21 cellular contexts compared by ENCODE assay signal in genomic region chr2:198231562-198231961, GRCh38.
DNase-seq lines count a peak whose midpoint lies in the region; ATAC-seq, FAIRE-seq and TF ChIP-seq lines count a peak whose summit lies in the region.
"Had no signal": no experiment of that assay in that cellular context is flagged by ENCODE, and none has a peak within 500 bp of the region (broad histone marks: within the 10 kb centered on the region; RNA-seq: fewer than 3 reads in every experiment).

No MANE protein-coding gene starts in this region.

- no peak overlapping the region for H2AK9ac ChIP-seq in IMR-90 (replicated peaks; ENCODE audit: low read depth, low read length, poor library complexity)

- H3K4me1 Mint-ChIP-seq in progenitor cell of endocrine pancreas (ENCODE audit: low read depth) (peaks cover 24% of the 10 kb centered on the region), T-helper 17 cell (no peaks in the 10 kb centered on the region)
- H3K4me1 Mint-ChIP-seq: B cell had no signal

- H3K27me3 Mint-ChIP-seq in progenitor cell of endocrine pancreas: no peaks in the 10 kb centered on the region
- H3K27me3 Mint-ChIP-seq in T-helper 17 cell: peaks cover 35% of the 10 kb centered on the region
- H3K27me3 Mint-ChIP-seq: B cell had no signal

- no peak overlapping the region for H2BK5ac ChIP-seq in IMR-90 (ENCODE audit: low read depth, low read length, poor library complexity, severe bottlenecking)

- no peak overlapping the region for H2BK20ac ChIP-seq in IMR-90 (ENCODE audit: low read depth, low read length)

- no peak for DNase-seq in A549 (ENCODE audit: low read depth in 1 of 2, low spot score in 1 of 2)
- no peak for DNase-seq in IMR-90
- peak; percentile 2 for DNase-seq in fibroblast of mammary gland (ENCODE audit: low read depth)
- DNase-seq in progenitor cell of endocrine pancreas (ENCODE audit: low spot score, unreplicated experiment): no peak
- no peak for DNase-seq in Peyer's patch
- DNase-seq in epidermal melanocyte (ENCODE audit: insufficient read length, low spot score): no peak
- no peak for DNase-seq in T-helper 17 cell
- DNase-seq: 8988T; Calu3; CD8-positive, alpha-beta T cell; DMS79 treated with DMSO at 0.1 percent for 48 hours; GM23248; H7; HFFc6 had no signal

- H3K9me1 ChIP-seq in IMR-90 (ENCODE audit: insufficient read depth, low read length): no peaks in the 10 kb centered on the region

- H3K56ac ChIP-seq in IMR-90 (ENCODE audit: extremely low read depth, insufficient read depth, low read length): no peak overlapping the region

- H3K23ac ChIP-seq in IMR-90 (ENCODE audit: low read depth, low read length): no peak overlapping the region

- H2BK15ac ChIP-seq in IMR-90 (ENCODE audit: low read depth, low read length): no peak overlapping the region

- intact Hi-C loops in IMR-90 (cut with micrococcal nuclease): no loop called here

- H3K36me3 ChIP-seq in IMR-90 (ENCODE audit: control insufficient read depth, insufficient read depth, low read length) (no peaks in the 10 kb centered on the region), Peyer's patch (no peaks in the 10 kb centered on the region)
- H3K36me3 ChIP-seq: BLaER1 treated with 17β-estradiol and CSF1 and Interleukin-3, amounts not matched to agents 10 nM and 100 nM had no signal

- no TSS peak for BruUV-seq in IMR-90 (replicated peaks; lab: Mats Ljungman, UMichigan)

- TF ChIP-seq CTCF in A549 (IDR thresholded peaks at IDR 0.05) (no peak), IMR-90 (conservative IDR thresholded peaks at IDR 0.05; ENCODE audit: low read depth, low read length) (no peak), fibroblast of mammary gland (conservative IDR thresholded peaks at IDR 0.05; ENCODE audit: control insufficient read depth, insufficient read depth, low read depth, low read length) (no peak), progenitor cell of endocrine pancreas (IDR thresholded peaks at IDR 0.05; ENCODE audit: unreplicated experiment) (no peak), Peyer's patch (IDR thresholded peaks at IDR 0.05) (no peak)

- no peak overlapping the region for H4K8ac ChIP-seq in IMR-90 (ENCODE audit: low read depth in 2 of 2, low read length in 2 of 2)

- H3K27ac ChIP-seq in A549: no peak overlapping the region
- H3K27ac ChIP-seq in IMR-90 (ENCODE audit: insufficient read depth, low read length): no peak overlapping the region
- no peak overlapping the region for H3K27ac ChIP-seq in Peyer's patch
- H3K27ac ChIP-seq: BLaER1 treated with 17β-estradiol and CSF1 and Interleukin-3, amounts not matched to agents 10 nM and 100 nM; GM23248; HL-60 had no signal

- no peaks in the 10 kb centered on the region for H4K20me1 ChIP-seq in IMR-90 (ENCODE audit: insufficient read depth, low read length)
- H4K20me1 ChIP-seq: BLaER1 treated with 17β-estradiol and CSF1 and Interleukin-3, amounts not matched to agents 10 nM and 100 nM had no signal

- TF ChIP-seq POLR2A in A549 (IDR thresholded peaks at IDR 0.05; ENCODE audit: low read length) (no peak), IMR-90 (IDR thresholded peaks at IDR 0.05; ENCODE audit: low read depth, low read length) (no peak), Peyer's patch (IDR thresholded peaks at IDR 0.05) (no peak)

- H3K4me1 ChIP-seq in A549: no peaks in the 10 kb centered on the region
- H3K4me1 ChIP-seq in IMR-90 (ENCODE audit: control insufficient read depth, insufficient read depth, low read length): no peaks in the 10 kb centered on the region
- no peaks in the 10 kb centered on the region for H3K4me1 ChIP-seq in Peyer's patch
- H3K4me1 ChIP-seq: BLaER1 treated with 17β-estradiol and CSF1 and Interleukin-3, amounts not matched to agents 10 nM and 100 nM had no signal

- no peak overlapping the region for H3K9ac ChIP-seq in IMR-90 (ENCODE audit: low read depth, low read length)
- H3K9ac ChIP-seq: BLaER1 treated with 17β-estradiol and CSF1 and Interleukin-3, amounts not matched to agents 10 nM and 100 nM; GM23248 had no signal

- H3K4me3 ChIP-seq in A549 (no peak overlapping the region), IMR-90 (ENCODE audit: insufficient read depth, low read depth, low read length) (no peak overlapping the region), fibroblast of mammary gland (ENCODE audit: control insufficient read depth, low read depth, low read length) (no peak overlapping the region), Peyer's patch (no peak overlapping the region)
- H3K4me3 ChIP-seq: BLaER1 treated with 17β-estradiol and CSF1 and Interleukin-3, amounts not matched to agents 10 nM and 100 nM; GM12878; GM23248 had no signal

- POLR2A ChIA-PET in A549 (lab: Yijun Ruan, JAX) (no interaction called here), IMR-90 (lab: Charles Lee; ENCODE audit: unreplicated experiment) (no interaction called here)

- no peak for ATAC-seq in A549
- no peak for ATAC-seq in IMR-90 (ENCODE audit: low read depth)
- no peak for ATAC-seq in T-helper 17 cell
- ATAC-seq: CD8-positive, alpha-beta T cell; GM12878; HCT116 had no signal

- CTCF ChIA-PET in A549 (lab: Yijun Ruan, JAX) (interaction anchor here (0.8 kb wide), 1 partner anchor 11 kb away, joined by 3 read pairs; no protein-coding TSS in a partner anchor), IMR-90 (lab: Yijun Ruan, JAX) (interaction anchor here (1.1 kb wide), 1 partner anchor 10 kb away, joined by 3 read pairs; no protein-coding TSS in a partner anchor)

- H4K5ac ChIP-seq in IMR-90 (ENCODE audit: low read depth, low read length): no peak overlapping the region

- H3K9me3 ChIP-seq in A549 (no peaks in the 10 kb centered on the region), IMR-90 (ENCODE audit: control insufficient read depth, insufficient read depth, low read length) (no peaks in the 10 kb centered on the region), Peyer's patch (no peaks in the 10 kb centered on the region), T-helper 17 cell (ENCODE audit: control insufficient read depth, low read length, poor library complexity, severe bottlenecking) (no peaks in the 10 kb centered on the region)
- H3K9me3 ChIP-seq: BLaER1 treated with 17β-estradiol and CSF1 and Interleukin-3, amounts not matched to agents 10 nM and 100 nM had no signal

- H3K36me3 Mint-ChIP-seq in progenitor cell of endocrine pancreas (ENCODE audit: insufficient read depth): no peaks in the 10 kb centered on the region
- no peaks in the 10 kb centered on the region for H3K36me3 Mint-ChIP-seq in T-helper 17 cell (ENCODE audit: low read depth)
- H3K36me3 Mint-ChIP-seq: CD8-positive, alpha-beta T cell; IgD-negative memory B cell had no signal

- H3K18ac ChIP-seq in IMR-90 (ENCODE audit: low read depth, low read length): no peak overlapping the region

- no peak for FAIRE-seq in A549 (lab: Jason Lieb, UNC)
- FAIRE-seq: GM12878, GM19239 had no signal

- H3K4me3 Mint-ChIP-seq in progenitor cell of endocrine pancreas (ENCODE audit: low read depth) (no peak overlapping the region), T-helper 17 cell (no peak overlapping the region)
- H3K4me3 Mint-ChIP-seq: B cell; CD8-positive, alpha-beta T cell; HFFc6; IgD-negative memory B cell had no signal

- H3K4me2 ChIP-seq in A549 (no peak overlapping the region), IMR-90 (ENCODE audit: low read depth, low read length) (no peak overlapping the region)
- H3K4me2 ChIP-seq: BLaER1 treated with 17β-estradiol and CSF1 and Interleukin-3, amounts not matched to agents 10 nM and 100 nM had no signal

- H2AK5ac ChIP-seq in IMR-90 (ENCODE audit: low read depth, low read length): no peak overlapping the region

- H3K79me1 ChIP-seq in IMR-90 (ENCODE audit: low read depth in 1 of 2, low read length in 2 of 2): no peaks in the 10 kb centered on the region

- H3K27me3 ChIP-seq in IMR-90 (ENCODE audit: control insufficient read depth, insufficient read depth, low read length) (no peaks in the 10 kb centered on the region), Peyer's patch (no peaks in the 10 kb centered on the region)
- H3K27me3 ChIP-seq: BLaER1 treated with 17β-estradiol and CSF1 and Interleukin-3, amounts not matched to agents 10 nM and 100 nM had no signal

- WGBS in A549 (ENCODE audit: missing lambda C conversion rate): 47% methylated on average over 1 of the region's 1 CpG
- WGBS in IMR-90 (ENCODE audit: extremely low coverage in 2 of 2, insufficient read length in 1 of 2), 2 experiments: no CpG with 5 or more reads among the region's 1 CpG

- TF ChIP-seq RAD21 in A549 (conservative IDR thresholded peaks at IDR 0.05 in 1 of 2, IDR thresholded peaks at IDR 0.05 in 1 of 2) (no peak), IMR-90 (IDR thresholded peaks at IDR 0.05; ENCODE audit: low read length) (no peak)

- no peak overlapping the region for H4K91ac ChIP-seq in IMR-90 (ENCODE audit: insufficient read depth, low read depth, low read length)

- H3K4ac ChIP-seq in IMR-90 (ENCODE audit: low read depth, low read length): no peak overlapping the region

- TF ChIP-seq EP300 in A549 (IDR thresholded peaks at IDR 0.05): no peak

- no peaks in the 10 kb centered on the region for H3K9me3 Mint-ChIP-seq in progenitor cell of endocrine pancreas (ENCODE audit: low read depth)
- H3K9me3 Mint-ChIP-seq: CD8-positive, alpha-beta T cell; IgD-negative memory B cell had no signal

- in situ Hi-C loops in IMR-90 (cut with MboI; ENCODE audit: low sequenced_read_pairs): no loop called here

- H2BK120ac ChIP-seq in IMR-90 (ENCODE audit: low read depth, low read length): no peak overlapping the region

- dilution Hi-C loops in IMR-90 (cut with HindIII; ENCODE audit: low sequenced_read_pairs, unreplicated experiment): no loop called here

- H3K14ac ChIP-seq in IMR-90 (replicated peaks; ENCODE audit: low read depth, low read length): no peak overlapping the region

- H3K27ac Mint-ChIP-seq in progenitor cell of endocrine pancreas (peak overlapping the region; percentile 57), T-helper 17 cell (no peak overlapping the region)
- H3K27ac Mint-ChIP-seq: B cell; CD8-positive, alpha-beta T cell; HFFc6; IgD-negative memory B cell had no signal

- H2AFZ ChIP-seq in IMR-90 (replicated peaks; ENCODE audit: low read length, poor library complexity): no peak overlapping the region
- H2AFZ ChIP-seq: GM23248 had no signal

TF ChIP-seq in A549, 52 proteins besides CTCF, POLR2A, EP300 and RAD21:
- TF ChIP-seq TP53 (CRISPR knock-in tag; IDR thresholded peaks at IDR 0.05) (no peak), JUNB (IDR thresholded peaks at IDR 0.05) (no peak), MAFK (IDR thresholded peaks at IDR 0.05; ENCODE audit: partially characterized antibody) (peak; percentile 83), SMC3 (IDR thresholded peaks at IDR 0.05) (no peak)

TF ChIP-seq in IMR-90, 13 proteins besides CTCF, POLR2A, EP300 and RAD21:
- peak; percentile 87 for TF ChIP-seq MAFK (IDR thresholded peaks at IDR 0.05; ENCODE audit: low read depth, low read length)
- TF ChIP-seq RFX5 (IDR thresholded peaks at IDR 0.05; ENCODE audit: low read depth, low read length): no peak
